Comparison of ENCODE assay signal across 8 cellular contexts in genomic region chr7:143615545-143615944, GRCh38. TPM values are rescaled to one million over a fixed set of nuclear protein-coding genes. Genes with fewer than 3 reads are reported as not detected.
DNase-seq lines count a peak whose midpoint lies in the region; ATAC-seq, FAIRE-seq and TF ChIP-seq lines count a peak whose summit lies in the region.
"Not testable (repeated sequence)": the region's sequence is repeated elsewhere in the genome, so short reads cannot be mapped to it uniquely, and the experiment has no call there.
"Had no signal": no experiment of that assay in that cellular context is flagged by ENCODE, and none has a peak within 500 bp of the region (broad histone marks: within the 10 kb centered on the region; RNA-seq: fewer than 3 reads in every experiment).

No MANE protein-coding gene starts in this region.

- peak in 1 of 2 experiments; percentile 4 for DNase-seq in Caco-2
- DNase-seq in HT1080 (ENCODE audit: low read depth) = peak; percentile 13
- peak; percentile 7 for DNase-seq in PC-3
- peak; percentile 0 for DNase-seq in mammary epithelial cell
- DNase-seq in endothelial cell (ENCODE audit: low spot score); HepG2 (ENCODE audit: low spot score); osteocyte (ENCODE audit: extremely low spot score, unreplicated experiment): not testable (repeated sequence)

- TF ChIP-seq POLR2A in HepG2 (IDR thresholded peaks at IDR 0.05; ENCODE audit: insufficient read depth in 1 of 2, low read depth in 2 of 2, low read length in 2 of 2) = not testable (repeated sequence)

- H3K27ac ChIP-seq in PC-3 (ENCODE audit: low read length); mammary epithelial cell (ENCODE audit: insufficient read depth, low read depth, low read length); HepG2 (ENCODE audit: extremely low read length, insufficient read depth, low read length): not testable (repeated sequence)

- not testable (repeated sequence) for H3K4me3 ChIP-seq in Caco-2 (ENCODE audit: low read depth, low read length); PC-3 (ENCODE audit: low read length); mammary epithelial cell (replicated peaks in 1 of 3; ENCODE audit: insufficient read depth in 1 of 3, low read depth in 2 of 3, low read length in 3 of 3); HepG2 (replicated peaks in 1 of 3; ENCODE audit: insufficient read depth in 1 of 3, low read depth in 2 of 3, low read length in 3 of 3)

- H3K27ac Mint-ChIP-seq in Caco-2 (ENCODE audit: unreplicated experiment); endothelial cell (ENCODE audit: unreplicated experiment); osteocyte (ENCODE audit: unreplicated experiment): not testable (repeated sequence)

- ATAC-seq in PC-3 = not testable (repeated sequence)
- peak; percentile 28 for ATAC-seq in HepG2

- not testable (repeated sequence) for H3K9me2 ChIP-seq in PC-3 (replicated peaks; ENCODE audit: low read length)

- TF ChIP-seq EP300 in HepG2 (IDR thresholded peaks at IDR 0.05; ENCODE audit: low read depth in 2 of 2, low read length in 2 of 2); HepG2 (CRISPR knock-in tag; IDR thresholded peaks at IDR 0.05; ENCODE audit: borderline replicate concordance): not testable (repeated sequence)

- POLR2A ChIA-PET in Caco-2 (lab: Charles Lee); PC-3 (lab: Charles Lee; ENCODE audit: unreplicated experiment); HepG2 (lab: Yijun Ruan, JAX): not testable (repeated sequence)

- H3K27me3 Mint-ChIP-seq in Caco-2 (ENCODE audit: insufficient read depth, unreplicated experiment); endothelial cell (ENCODE audit: unreplicated experiment); osteocyte (ENCODE audit: unreplicated experiment): not testable (repeated sequence)

- H3K4me3 Mint-ChIP-seq in Caco-2 (ENCODE audit: unreplicated experiment); endothelial cell (ENCODE audit: unreplicated experiment); osteocyte (ENCODE audit: unreplicated experiment): not testable (repeated sequence)

- H4K20me1 ChIP-seq in PC-3 (ENCODE audit: low read length); mammary epithelial cell (ENCODE audit: insufficient read depth, low read length); HepG2 (ENCODE audit: insufficient read depth, low read length): not testable (repeated sequence)

- FAIRE-seq in HepG2 (lab: Jason Lieb, UNC) = not testable (repeated sequence)

- peak; percentile 31 to 32 for TF ChIP-seq CTCF in Caco-2 (IDR thresholded peaks at IDR 0.05; ENCODE audit: insufficient read depth in 1 of 2, low read depth in 1 of 2, low read length in 1 of 2, severe bottlenecking in 1 of 2, unreplicated experiment in 1 of 2)
- not testable (repeated sequence) for TF ChIP-seq CTCF in PC-3 (conservative IDR thresholded peaks at IDR 0.05; ENCODE audit: low read depth, low read length); mammary epithelial cell (conservative IDR thresholded peaks at IDR 0.05 in 1 of 2, IDR thresholded peaks at IDR 0.05 in 1 of 2; ENCODE audit: extremely low read depth in 1 of 2, insufficient read depth in 1 of 2, low read depth in 1 of 2, low read length in 2 of 2); HepG2 (CRISPR knock-in tag; IDR thresholded peaks at IDR 0.05)
- peak; percentile 22 for TF ChIP-seq CTCF in endothelial cell (IDR thresholded peaks at IDR 0.05; ENCODE audit: unreplicated experiment)
- TF ChIP-seq CTCF in osteocyte (IDR thresholded peaks at IDR 0.05) = peak; percentile 23

- H3K79me2 ChIP-seq in PC-3 (ENCODE audit: low read length); mammary epithelial cell (ENCODE audit: insufficient read depth, low read length); HepG2 (ENCODE audit: insufficient read depth, low read length): not testable (repeated sequence)

- dilution Hi-C loops in mammary epithelial cell (cut with HindIII; ENCODE audit: low sequenced_read_pairs) = not testable (repeated sequence)

- H3K9ac ChIP-seq in PC-3 (ENCODE audit: low read length); mammary epithelial cell (ENCODE audit: insufficient read depth, low read length); HepG2 (ENCODE audit: insufficient read depth, low read depth, low read length): not testable (repeated sequence)

- not testable (repeated sequence) for H3K4me1 ChIP-seq in Caco-2; PC-3 (ENCODE audit: insufficient read depth, low read length); mammary epithelial cell (ENCODE audit: insufficient read depth, low read length); HepG2 (ENCODE audit: insufficient read depth, low read length)

- not testable (repeated sequence) for H3K9me3 Mint-ChIP-seq in Caco-2 (ENCODE audit: unreplicated experiment); endothelial cell (ENCODE audit: unreplicated experiment); osteocyte (ENCODE audit: unreplicated experiment)

- not testable (repeated sequence) for H3K4me2 ChIP-seq in PC-3 (ENCODE audit: low read length); mammary epithelial cell (ENCODE audit: insufficient read depth, low read depth, low read length); HepG2 (ENCODE audit: low read depth, low read length)

- not testable (repeated sequence) for TF ChIP-seq RAD21 in HepG2 (CRISPR knock-in tag; IDR thresholded peaks at IDR 0.05)

- in situ Hi-C loops in mammary epithelial cell (cut with MboI; ENCODE audit: low sequenced_read_pairs in 2 of 2); HepG2 (cut with HindIII; ENCODE audit: extremely low pct_ligation_motif_present, low pct_unique_long_range_greater_than_20kb): not testable (repeated sequence)

- BruUV-seq in Caco-2 (replicated peaks; lab: Mats Ljungman, UMichigan); PC-3 (replicated peaks; lab: Mats Ljungman, UMichigan); mammary epithelial cell (replicated peaks; lab: Mats Ljungman, UMichigan); HepG2 (replicated peaks; lab: Mats Ljungman, UMichigan): not testable (repeated sequence)

- no CpG with 5 or more reads among the region's 6 CpGs for WGBS in mammary epithelial cell (ENCODE audit: low coverage, missing lambda C conversion rate)
- 41% methylated on average over 5 of the region's 6 CpGs for WGBS in HepG2 (ENCODE audit: low lambda C conversion rate)

- CTCF ChIA-PET in Caco-2 (lab: Charles Lee) = interaction anchor here (0.6 kb wide), 1 partner anchor 285 kb away, joined by 3 read pairs; no protein-coding TSS in a partner anchor
- CTCF ChIA-PET in PC-3 (lab: Charles Lee) = interaction anchor here (0.6 kb wide), 1 partner anchor 290 kb away, joined by 3 read pairs; no protein-coding TSS in a partner anchor
- CTCF ChIA-PET in mammary epithelial cell (lab: Charles Lee; ENCODE audit: low non-redundant PET); HepG2 (lab: Yijun Ruan, JAX; ENCODE audit: low intra/inter-chr PET ratio, low total read pairs): not testable (repeated sequence)

- H3K9me3 ChIP-seq in Caco-2; PC-3 (ENCODE audit: low read length); mammary epithelial cell (replicated peaks; ENCODE audit: insufficient read depth, low read length); HepG2 (ENCODE audit: low read length): not testable (repeated sequence)

- H3K4me1 Mint-ChIP-seq in Caco-2 (ENCODE audit: low read depth, unreplicated experiment); endothelial cell (ENCODE audit: unreplicated experiment); osteocyte (ENCODE audit: unreplicated experiment): not testable (repeated sequence)

- not testable (repeated sequence) for H3F3A ChIP-seq in PC-3 (ENCODE audit: low read length, unreplicated experiment)

- H3K36me3 Mint-ChIP-seq in Caco-2 (ENCODE audit: insufficient read depth, unreplicated experiment); endothelial cell (ENCODE audit: low read depth, unreplicated experiment); osteocyte (ENCODE audit: unreplicated experiment): not testable (repeated sequence)

- H2AFZ ChIP-seq in PC-3 (ENCODE audit: low read length); mammary epithelial cell (ENCODE audit: low read depth, low read length); HepG2 (ENCODE audit: low read length): not testable (repeated sequence)

- intact Hi-C loops in Caco-2 (cut with micrococcal nuclease; ENCODE audit: unreplicated experiment); PC-3 (cut with micrococcal nuclease); mammary epithelial cell (cut with micrococcal nuclease); HepG2 (cut with micrococcal nuclease; ENCODE audit: unreplicated experiment): not testable (repeated sequence)

- not testable (repeated sequence) for H3K27me3 ChIP-seq in Caco-2 (replicated peaks; ENCODE audit: control insufficient read depth, insufficient read depth, low read length); PC-3 (ENCODE audit: low read length); mammary epithelial cell (ENCODE audit: insufficient read depth, low read length); HepG2 (ENCODE audit: control insufficient read depth in 1 of 2, insufficient read depth in 2 of 2, low read length in 2 of 2)

- not testable (repeated sequence) for H3K36me3 ChIP-seq in Caco-2 (ENCODE audit: control insufficient read depth, insufficient read depth, low read length); PC-3 (ENCODE audit: low read depth, low read length); mammary epithelial cell (ENCODE audit: insufficient read depth, low read length); HepG2 (replicated peaks in 1 of 2; ENCODE audit: control insufficient read depth in 1 of 2, insufficient read depth in 2 of 2, low read length in 2 of 2)

RNA-seq across cellular contexts. Expression of gene TCAF2, which starts 5.2 kb away (rescaled TPM):
- total RNA-seq in Caco-2 (2022) = 0.05 TPM in 1 of 2 replicates, not detected in the other
- total RNA-seq in HT1080 (2014; rRNA removed; shearing (Covaris generic)) = 3.1 and 3.3 TPM in 2 replicates
- polyA plus RNA-seq in HT1080 (2015; cell fraction: cytosol; rRNA removed) = 4.3 and 5.0 TPM in 2 replicates
- 12.8 and 15.4 TPM in 2 replicates for polyA plus RNA-seq in HT1080 (2015; cell fraction: nucleus; rRNA removed)
- 7.9 and 9.7 TPM in 2 replicates for total RNA-seq in PC-3 (2014; rRNA removed)
- total RNA-seq in mammary epithelial cell = 1 to 10 TPM in 1 of 2 donors, under 1 TPM in 1; 0.33 to 1.4 TPM
- 2.6 TPM for polyA plus RNA-seq in mammary epithelial cell
- polyA minus RNA-seq in mammary epithelial cell = 9.4 TPM
- total RNA-seq in endothelial cell (ENCODE audit: unreplicated experiment) = 0.38 TPM
- 0.04 TPM in 1 of 2 replicates, not detected in the other for total RNA-seq in HepG2 (2016; rRNA removed; fragmentation: Illumina TruSeq; extraction: Trizol)
- total RNA-seq in HepG2 (2016; cell fraction: cytosol; rRNA removed; fragmentation: Illumina TruSeq; extraction: Trizol; ENCODE audit: low read depth) = not detected in 2 replicates
- total RNA-seq in HepG2 (2016; cell fraction: insoluble cytoplasmic fraction; rRNA removed; fragmentation: Illumina TruSeq; extraction: Trizol) = 0.07 TPM in 1 of 2 replicates, not detected in the other
- total RNA-seq in HepG2 (2016; cell fraction: membrane; rRNA removed; fragmentation: Illumina TruSeq; extraction: Trizol) = 0.03 TPM in 1 of 2 replicates, not detected in the other
- not detected in 2 replicates for total RNA-seq in HepG2 (2016; cell fraction: nucleus; rRNA removed; fragmentation: Illumina TruSeq; extraction: Trizol)
- polyA plus RNA-seq in HepG2 (2011; rRNA removed) = 1.8 and 2.8 TPM in 2 replicates
- 1.4 and 2.0 TPM in 2 replicates for polyA plus RNA-seq in HepG2 (2011; cell fraction: cytosol; rRNA removed)
- polyA plus RNA-seq in HepG2 (2011; cell fraction: nucleus; rRNA removed) = 3.3 and 4.9 TPM in 2 replicates
- polyA plus RNA-seq in HepG2 (2012) = 0.38 and 0.40 TPM in 2 replicates
- polyA plus RNA-seq in HepG2 (2016; cell fraction: cytosol; fragmentation: Illumina TruSeq; extraction: Trizol; ENCODE audit: low read depth) = not detected in 2 replicates
- not detected in 2 replicates for polyA plus RNA-seq in HepG2 (2016; cell fraction: insoluble cytoplasmic fraction; fragmentation: Illumina TruSeq; extraction: Trizol; ENCODE audit: low read depth)
- polyA plus RNA-seq in HepG2 (2016; cell fraction: membrane; fragmentation: Illumina TruSeq; extraction: Trizol; ENCODE audit: low read depth) = not detected in 2 replicates
- polyA plus RNA-seq in HepG2 (2016; cell fraction: nucleus; fragmentation: Illumina TruSeq; extraction: Trizol; ENCODE audit: insufficient read depth, low read depth) = not detected in 2 replicates
- 0.98 and 5.5 TPM in 2 replicates for polyA minus RNA-seq in HepG2 (2011; rRNA and poly(A)+ RNA removed; ENCODE audit: low replicate concordance)
- 1.1 and 1.9 TPM in 2 replicates for polyA minus RNA-seq in HepG2 (2011; cell fraction: cytosol; rRNA and poly(A)+ RNA removed)
- 4.5 and 6.7 TPM in 2 replicates for polyA minus RNA-seq in HepG2 (2011; cell fraction: nucleus; rRNA and poly(A)+ RNA removed)
- 2.2 and 2.5 TPM in 2 replicates for total RNA-seq in osteocyte

RNA-seq across cellular contexts. Expression of gene CTAGE15, which starts 43.9 kb away (rescaled TPM):
- total RNA-seq in Caco-2 (2022) (not detected in 2 replicates), PC-3 (2014; rRNA removed) (0.29 and 1.3 TPM in 2 replicates), mammary epithelial cell (1 to 10 TPM in 1 of 2 donors, not detected in 1; 2.7 TPM), endothelial cell (ENCODE audit: unreplicated experiment) (0.31 TPM), HepG2 (2016; rRNA removed; fragmentation: Illumina TruSeq; extraction: Trizol) (not detected in 2 replicates), osteocyte (not detected in 2 replicates)
- not detected in 2 replicates for total RNA-seq in HT1080 (2014; rRNA removed; shearing (Covaris generic))
- polyA plus RNA-seq in HT1080 (2015; cell fraction: cytosol; rRNA removed) = 0.14 TPM in 1 of 2 replicates, not detected in the other
- polyA plus RNA-seq in HT1080 (2015; cell fraction: nucleus; rRNA removed) = 0.07 and 0.71 TPM in 2 replicates
- polyA plus RNA-seq in mammary epithelial cell (0.20 TPM), HepG2 (2011; rRNA removed) (not detected in 2 replicates)
- polyA minus RNA-seq in mammary epithelial cell = not detected
- not detected in 2 replicates for total RNA-seq in HepG2 (2016; cell fraction: cytosol; rRNA removed; fragmentation: Illumina TruSeq; extraction: Trizol; ENCODE audit: low read depth)
- total RNA-seq in HepG2 (2016; cell fraction: insoluble cytoplasmic fraction; rRNA removed; fragmentation: Illumina TruSeq; extraction: Trizol) = not detected in 2 replicates
- not detected in 2 replicates for total RNA-seq in HepG2 (2016; cell fraction: membrane; rRNA removed; fragmentation: Illumina TruSeq; extraction: Trizol)
- not detected in 2 replicates for total RNA-seq in HepG2 (2016; cell fraction: nucleus; rRNA removed; fragmentation: Illumina TruSeq; extraction: Trizol)
- not detected in 2 replicates for polyA plus RNA-seq in HepG2 (2011; cell fraction: cytosol; rRNA removed)
- polyA plus RNA-seq in HepG2 (2011; cell fraction: nucleus; rRNA removed) = not detected in 2 replicates
- polyA plus RNA-seq in HepG2 (2012) = not detected in 2 replicates
- polyA plus RNA-seq in HepG2 (2016; cell fraction: cytosol; fragmentation: Illumina TruSeq; extraction: Trizol; ENCODE audit: low read depth) = not detected in 2 replicates
- not detected in 2 replicates for polyA plus RNA-seq in HepG2 (2016; cell fraction: insoluble cytoplasmic fraction; fragmentation: Illumina TruSeq; extraction: Trizol; ENCODE audit: low read depth)
- not detected in 2 replicates for polyA plus RNA-seq in HepG2 (2016; cell fraction: membrane; fragmentation: Illumina TruSeq; extraction: Trizol; ENCODE audit: low read depth)
- not detected in 2 replicates for polyA plus RNA-seq in HepG2 (2016; cell fraction: nucleus; fragmentation: Illumina TruSeq; extraction: Trizol; ENCODE audit: insufficient read depth, low read depth)
- not detected in 2 replicates for polyA minus RNA-seq in HepG2 (2011; rRNA and poly(A)+ RNA removed; ENCODE audit: low replicate concordance)
- not detected in 2 replicates for polyA minus RNA-seq in HepG2 (2011; cell fraction: cytosol; rRNA and poly(A)+ RNA removed)
- not detected in 2 replicates for polyA minus RNA-seq in HepG2 (2011; cell fraction: nucleus; rRNA and poly(A)+ RNA removed)
- total RNA-seq: Right ventricle myocardium inferior had no signal
